8 cellular contexts compared by ENCODE assay signal in the genomic region with DNA sequence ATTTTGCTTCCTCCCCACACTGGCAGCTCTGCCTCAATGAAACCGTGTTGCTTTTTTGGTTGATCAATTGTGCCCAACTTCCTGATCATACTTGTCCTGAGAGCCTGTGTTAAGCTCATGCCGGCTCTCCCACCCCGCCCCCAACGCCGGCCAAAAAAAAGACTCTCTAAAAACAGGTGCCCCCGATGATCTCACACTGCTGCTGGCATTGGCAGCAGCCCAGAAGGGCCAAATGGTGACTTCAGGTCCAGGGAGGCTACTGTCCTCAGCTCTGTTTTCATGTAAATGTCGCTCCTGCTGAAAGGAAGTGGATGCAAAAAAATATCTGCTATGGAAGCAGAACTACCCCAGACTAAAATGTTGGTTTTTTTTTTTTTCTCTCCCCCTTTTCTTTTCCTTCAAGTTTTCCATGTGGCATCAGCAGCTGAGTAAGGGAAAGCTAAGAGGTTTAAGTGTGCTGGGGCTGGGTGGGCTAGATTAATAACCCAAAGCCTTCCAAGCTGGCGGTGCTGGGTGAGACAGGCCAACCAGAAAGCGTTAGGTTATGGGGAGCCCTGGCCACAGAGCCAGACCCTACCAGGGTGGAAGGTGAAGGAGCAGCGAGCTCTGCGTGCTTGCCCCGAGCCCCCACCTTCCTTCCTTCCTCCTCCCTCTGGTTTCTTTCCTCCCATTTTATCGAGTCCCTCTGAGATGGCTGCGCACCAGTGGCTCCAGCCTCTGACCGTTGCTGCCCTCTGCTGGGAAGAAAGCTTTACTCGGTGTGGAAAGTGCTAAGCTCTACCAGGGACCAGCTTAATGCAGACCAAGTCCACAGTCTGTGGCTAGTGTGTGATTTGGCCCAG.
DNase-seq lines count a peak whose midpoint lies in the region; ATAC-seq and TF ChIP-seq lines count a peak whose summit lies in the region.

No MANE protein-coding gene starts in this region.

- H2BK120ac ChIP-seq in mesenchymal stem cell (ENCODE audit: low read depth, low read length), result no peak overlapping the region

- H3K14ac ChIP-seq in mesenchymal stem cell (ENCODE audit: low read length in 2 of 2), result no peak overlapping the region

- H3K4me1 ChIP-seq in endodermal cell (ENCODE audit: control insufficient read depth, insufficient read depth, low read length) (no peaks in the 10 kb centered on the region), mesenchymal stem cell (ENCODE audit: control insufficient read depth, insufficient read depth, low read depth, low read length) (no peaks in the 10 kb centered on the region)

- H2BK12ac ChIP-seq in mesenchymal stem cell (ENCODE audit: low read length in 2 of 2), result no peak overlapping the region

- H3K27me3 Mint-ChIP-seq in activated CD8-positive, alpha-beta T cell treated with anti-CD3 and anti-CD28 coated beads, Interleukin-2, amount 10 ng/mL, durations not matched to agents 7 days and 5 days (ENCODE audit: low read depth), result no peaks in the 10 kb centered on the region
- H3K27me3 Mint-ChIP-seq in endodermal cell (ENCODE audit: insufficient read depth), result peaks cover 5% of the 10 kb centered on the region

- H3K4me3 Mint-ChIP-seq in activated CD8-positive, alpha-beta T cell treated with anti-CD3 and anti-CD28 coated beads, Interleukin-2, amount 10 ng/mL, durations not matched to agents 7 days and 5 days, result no peak overlapping the region
- H3K4me3 Mint-ChIP-seq in endodermal cell, result peak overlapping the region; percentile 42

- no peak overlapping the region for H4K8ac ChIP-seq in mesenchymal stem cell (ENCODE audit: low read length)

- H3K23ac ChIP-seq in mesenchymal stem cell (ENCODE audit: low read length in 2 of 2), result no peak overlapping the region

- H3K27ac ChIP-seq in endodermal cell (ENCODE audit: low read depth, low read length) (no peak overlapping the region), mesenchymal stem cell (ENCODE audit: low read length, poor library complexity, severe bottlenecking) (no peak overlapping the region)

- H3K4me3 ChIP-seq in endodermal cell (ENCODE audit: low read length) (no peak overlapping the region), mesenchymal stem cell (ENCODE audit: insufficient read depth in 1 of 2, low read depth in 1 of 2, low read length in 2 of 2) (peak overlapping the region in 1 of 2 experiments; percentile 70)

- H3K36me3 ChIP-seq in endodermal cell (ENCODE audit: control insufficient read depth, insufficient read depth, low read length) (no peaks in the 10 kb centered on the region), mesenchymal stem cell (ENCODE audit: control insufficient read depth in 1 of 2, insufficient read depth in 2 of 2, low read depth in 1 of 2, low read length in 2 of 2) (no peaks in the 10 kb centered on the region)

- H2BK15ac ChIP-seq in mesenchymal stem cell (ENCODE audit: low read depth, poor library complexity, severe bottlenecking), result no peak overlapping the region

- H2BK5ac ChIP-seq in mesenchymal stem cell (ENCODE audit: low read depth, low read length, poor library complexity, severe bottlenecking), result no peak overlapping the region

- peak; percentile 59 for DNase-seq in CD1c-positive myeloid dendritic cell (ENCODE audit: extremely low spot score)
- peak; percentile 95 for DNase-seq in NCI-H524 (lab: John Stamatoyannopoulos, UW)
- DNase-seq in activated CD8-positive, alpha-beta T cell treated with anti-CD3 and anti-CD28 coated beads, Interleukin-2, amount 10 ng/mL, durations not matched to agents 7 days and 5 days, result peak; percentile 73
- DNase-seq in endodermal cell, result peak; percentile 97
- peak; percentile 60 for DNase-seq in mesenchymal stem cell
- DNase-seq in stimulated activated CD8-positive, alpha-beta memory T cell treated with anti-CD3 and anti-CD28 coated beads, Interleukin-15, amount 100 ng/mL, for 48 hours (ENCODE audit: low read depth in 2 of 2), result peak; percentile 34 to 42

- H3K4ac ChIP-seq in mesenchymal stem cell (ENCODE audit: low read depth in 1 of 2, low read length in 2 of 2), result no peak overlapping the region

- no peaks in the 10 kb centered on the region for H3K79me1 ChIP-seq in mesenchymal stem cell (replicated peaks; ENCODE audit: low read length, poor library complexity, severe bottlenecking)

- no peaks in the 10 kb centered on the region for H3K9me3 Mint-ChIP-seq in activated CD8-positive, alpha-beta T cell treated with anti-CD3 and anti-CD28 coated beads, Interleukin-2, amount 10 ng/mL, durations not matched to agents 7 days and 5 days (ENCODE audit: insufficient read depth)
- no peaks in the 10 kb centered on the region for H3K9me3 Mint-ChIP-seq in endodermal cell

- POLR2A ChIA-PET in activated CD8-positive, alpha-beta T cell treated with anti-CD3 and anti-CD28 coated beads, Interleukin-2, amount 10 ng/mL, durations not matched to agents 7 days and 5 days (lab: Charles Lee), result no interaction called here

- WGBS in endodermal cell (ENCODE audit: insufficient coverage in 1 of 2, insufficient read length in 1 of 2), 2 experiments, result 30 to 79% methylated on average over 2 to 16 of the region's 16 CpGs
- 32% methylated on average over 16 of the region's 16 CpGs for WGBS in mesenchymal stem cell

- TF ChIP-seq CTCF in endodermal cell (conservative IDR thresholded peaks at IDR 0.05), result peak; percentile 93

- H3K4me2 ChIP-seq in mesenchymal stem cell (ENCODE audit: low read length, poor library complexity, severe bottlenecking), result peak overlapping the region; percentile 6

- H4K91ac ChIP-seq in mesenchymal stem cell (ENCODE audit: low read length), result no peak overlapping the region

- H3K27me3 ChIP-seq in endodermal cell (ENCODE audit: control insufficient read depth, insufficient read depth, low read length, poor library complexity, severe bottlenecking) (no peaks in the 10 kb centered on the region), mesenchymal stem cell (ENCODE audit: control insufficient read depth in 1 of 2, insufficient read depth in 1 of 2, low read length in 2 of 2) (peaks cover 0 to 14% of the 10 kb centered on the region in 2 experiments)

- H3K18ac ChIP-seq in mesenchymal stem cell (ENCODE audit: low read depth in 1 of 2, low read length in 2 of 2), result no peak overlapping the region

- H2AK5ac ChIP-seq in mesenchymal stem cell (ENCODE audit: low read length, severe bottlenecking), result no peak overlapping the region

- H3K27ac Mint-ChIP-seq in activated CD8-positive, alpha-beta T cell treated with anti-CD3 and anti-CD28 coated beads, Interleukin-2, amount 10 ng/mL, durations not matched to agents 7 days and 5 days, result no peak overlapping the region
- no peak overlapping the region for H3K27ac Mint-ChIP-seq in endodermal cell

- ATAC-seq in GM19324 (IDR thresholded peaks at IDR 0.05; ENCODE audit: low FRiP score, unreplicated experiment) (peak; percentile 85), HG03457 (IDR thresholded peaks at IDR 0.05; ENCODE audit: unreplicated experiment) (peak; percentile 95)
- peak; percentile 84 for ATAC-seq in activated CD8-positive, alpha-beta T cell treated with anti-CD3 and anti-CD28 coated beads, Interleukin-2, amount 10 ng/mL, durations not matched to agents 7 days and 5 days

- CTCF ChIA-PET in activated CD8-positive, alpha-beta T cell treated with anti-CD3 and anti-CD28 coated beads, Interleukin-2, amount 10 ng/mL, durations not matched to agents 7 days and 5 days (lab: Charles Lee), result interaction anchor here (0.7 to 3.4 kb wide), 16 partner anchors 8 to 912 kb away, joined by 3 to 23 read pairs (median 6); no protein-coding TSS in a partner anchor

- H3K36me3 Mint-ChIP-seq in activated CD8-positive, alpha-beta T cell treated with anti-CD3 and anti-CD28 coated beads, Interleukin-2, amount 10 ng/mL, durations not matched to agents 7 days and 5 days (ENCODE audit: low read depth), result no peaks in the 10 kb centered on the region
- no peaks in the 10 kb centered on the region for H3K36me3 Mint-ChIP-seq in endodermal cell (ENCODE audit: low read depth)

- peak overlapping the region; percentile 67 for H2AFZ ChIP-seq in mesenchymal stem cell (ENCODE audit: low read depth, low read length)

- no peaks in the 10 kb centered on the region for H3K4me1 Mint-ChIP-seq in activated CD8-positive, alpha-beta T cell treated with anti-CD3 and anti-CD28 coated beads, Interleukin-2, amount 10 ng/mL, durations not matched to agents 7 days and 5 days (ENCODE audit: low read depth)
- peaks cover 10% of the 10 kb centered on the region for H3K4me1 Mint-ChIP-seq in endodermal cell

- H3K9me3 ChIP-seq in endodermal cell (ENCODE audit: control insufficient read depth, low read length) (no peaks in the 10 kb centered on the region), mesenchymal stem cell (ENCODE audit: control insufficient read depth, low read length) (no peaks in the 10 kb centered on the region)

- H3K9ac ChIP-seq in endodermal cell (ENCODE audit: extremely low read depth, low read length, poor library complexity, severe bottlenecking), result no peak overlapping the region
- H3K9ac ChIP-seq in mesenchymal stem cell (ENCODE audit: low read length), result peak overlapping the region; percentile 67

Comparison
In these comparisons a context has a peak if more than half of its experiments do, and no peak if none do; other contexts are left out.
1. DNase-seq: peak in every context shown above with its lines; median percentile 97 in endodermal cell; 95 in NCI-H524; 73 in activated CD8-positive, alpha-beta T cell treated with anti-CD3 and anti-CD28 coated beads, Interleukin-2, amount 10 ng/mL, durations not matched to agents 7 days and 5 days; 60 in mesenchymal stem cell; 59 in CD1c-positive myeloid dendritic cell; 38 in stimulated activated CD8-positive, alpha-beta memory T cell treated with anti-CD3 and anti-CD28 coated beads, Interleukin-15, amount 100 ng/mL, for 48 hours.